14 cellular contexts compared by ENCODE assay signal in genomic region chr20:3515379-3516175, GRCh38.
"Had no signal": no experiment of that assay in that cellular context is flagged by ENCODE, and none has a peak within 500 bp of the region (broad histone marks: within the 10 kb centered on the region; RNA-seq: fewer than 3 reads in every experiment).

No MANE protein-coding gene starts in this region.

- DNase-seq: activated CD4-positive, alpha-beta T cell treated with anti-CD3 and anti-CD28 coated beads, Interleukin-2, amount 50 U/mL, for 4 hours; activated naive CD4-positive, alpha-beta T cell treated with anti-CD3 and anti-CD28 coated beads, Interleukin-2, amount 50 U/mL, for 16 hours; activated T-cell treated with anti-CD3 and anti-CD28 coated beads, Interleukin-2, amount 50 U/mL, for 1 hour; amygdala; foreskin keratinocyte; head of caudate nucleus; islet precursor cell; left ventricle myocardium inferior; mesendoderm; nephron progenitor cell; stimulated activated CD4-positive, alpha-beta T cell treated with anti-CD3 and anti-CD28 coated beads, Interleukin-15, amount 100 ng/mL, for 24 hours; stimulated activated CD4-positive, alpha-beta T cell treated with anti-CD3 and anti-CD28 coated beads, Interleukin-4, amount 100 ng/mL, for 4 hours; thyroid gland had no signal

- H3K4me1 ChIP-seq: esophagus muscularis mucosa, foreskin keratinocyte had no signal

- H3K27me3 ChIP-seq: esophagus muscularis mucosa, foreskin keratinocyte, thyroid gland had no signal

- H3K36me3 ChIP-seq: esophagus muscularis mucosa, left ventricle myocardium inferior, thyroid gland had no signal

- H3K27ac ChIP-seq: esophagus muscularis mucosa, foreskin keratinocyte, left ventricle myocardium inferior, thyroid gland had no signal

- H3K9me3 ChIP-seq: esophagus muscularis mucosa, left ventricle myocardium inferior, thyroid gland had no signal

- ATAC-seq: foreskin keratinocyte had no signal

- H3K4me3 ChIP-seq: esophagus muscularis mucosa, left ventricle myocardium inferior, thyroid gland had no signal
